ENCODE assay signal across 8 cellular contexts in the genomic region with DNA sequence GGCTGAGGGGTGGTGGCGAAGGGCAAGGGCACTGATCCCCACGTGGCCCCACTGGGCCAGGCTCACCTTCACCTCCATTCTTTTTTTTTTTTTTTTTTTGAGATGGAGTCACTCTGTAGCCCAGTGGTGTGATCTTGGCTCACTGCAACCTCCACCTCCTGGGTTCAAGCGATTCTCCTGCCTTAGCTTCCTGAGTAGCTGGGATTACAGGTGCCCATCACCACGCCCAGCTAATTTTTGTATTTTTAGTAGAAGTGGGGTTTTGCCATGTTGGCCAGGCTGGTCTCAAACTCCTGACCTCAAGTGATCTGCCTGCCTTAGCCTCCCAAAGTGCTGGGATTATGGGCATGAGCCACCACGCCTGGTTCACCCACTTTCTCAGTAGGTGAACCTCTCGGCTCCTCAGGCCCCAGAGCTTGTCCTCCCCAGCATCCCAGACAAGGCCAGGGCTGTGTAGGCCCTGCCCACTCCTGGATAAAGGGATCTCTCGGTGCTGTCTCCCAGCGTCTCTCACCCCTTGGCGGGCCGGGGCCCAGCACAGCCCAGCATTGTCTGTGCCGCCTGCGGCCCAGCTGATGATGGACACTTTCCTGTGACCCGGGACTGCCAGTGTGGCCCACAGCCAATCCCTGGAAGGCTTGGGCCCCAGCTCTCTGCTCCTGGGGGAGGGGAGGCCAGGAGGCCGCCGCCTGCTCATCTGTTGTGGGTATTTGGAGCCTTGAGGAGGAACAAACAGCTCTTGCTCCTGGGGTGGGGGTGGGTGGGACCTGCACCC.
A peak's percentile ranks its signal among the peaks of the same experiment; 100 is the strongest.
DNase-seq lines count a peak whose midpoint lies in the region; ATAC-seq and TF ChIP-seq lines count a peak whose summit lies in the region.
"Not testable (repeated sequence)": the region's sequence is repeated elsewhere in the genome, so short reads cannot be mapped to it uniquely, and the experiment has no call there.

No MANE protein-coding gene starts in this region.

- H3K27ac ChIP-seq in H9 (ENCODE audit: insufficient read length, low read depth, low read length), result not testable (repeated sequence)
- H3K27ac ChIP-seq in endodermal cell (ENCODE audit: low read depth, low read length) (peak overlapping the region; percentile 32), heart right ventricle (peak overlapping the region in 9 of 10 donors; percentile 38 to 94 (median 62)), lower lobe of right lung (peak overlapping the region; percentile 75), spleen (peak overlapping the region; percentile 27 to 80 (median 54)), uterus (peak overlapping the region; percentile 55 to 62)

- not testable (repeated sequence) for H2BK120ac ChIP-seq in H9 (ENCODE audit: low read depth, low read length, poor library complexity, severe bottlenecking)

- not testable (repeated sequence) for H3T11ph ChIP-seq in H9 (ENCODE audit: low read length)

- not testable (repeated sequence) for H4K91ac ChIP-seq in H9 (ENCODE audit: insufficient read length, low read depth, low read length)

- not testable (repeated sequence) for H2AFZ ChIP-seq in H9 (ENCODE audit: low read length)

- not testable (repeated sequence) for H3K9me3 Mint-ChIP-seq in H9, endodermal cell

- not testable (repeated sequence) for H3K23ac ChIP-seq in H9 (ENCODE audit: insufficient read length, low read depth, low read length)

- H4K5ac ChIP-seq in H9 (ENCODE audit: insufficient read length, low read depth, low read length), result not testable (repeated sequence)

- not testable (repeated sequence) for H3K23me2 ChIP-seq in H9 (ENCODE audit: insufficient read length, low read depth, low read length, poor library complexity, severe bottlenecking)

- not testable (repeated sequence) for H3K9me3 ChIP-seq in H9 (ENCODE audit: control insufficient read depth, low read depth, low read length); endodermal cell (ENCODE audit: control insufficient read depth, low read length); heart right ventricle; lower lobe of right lung; spleen; uterus

- peaks cover 31 to 34% of the 10 kb centered on the region in 2 experiments for H3K4me1 Mint-ChIP-seq in H9
- peaks cover 17% of the 10 kb centered on the region for H3K4me1 Mint-ChIP-seq in endodermal cell

- ATAC-seq in heart right ventricle, result peak in 3 of 8 donors; percentile 9 to 13 (median 10)
- not testable (repeated sequence) for ATAC-seq in lower lobe of right lung

- H3K27me3 Mint-ChIP-seq in H9 (ENCODE audit: low read depth); endodermal cell (ENCODE audit: insufficient read depth): not testable (repeated sequence)

- no CpG with 5 or more reads among the region's 15 CpGs for WGBS in H9 (ENCODE audit: extremely low coverage, insufficient read length, low lambda C conversion rate)
- WGBS in endodermal cell (ENCODE audit: insufficient coverage in 1 of 2, insufficient read length in 1 of 2), 2 experiments, result 76 to 92% methylated on average over 5 to 14 of the region's 15 CpGs
- WGBS in heart right ventricle, 2 donors, result 71 to 72% methylated on average over 15 of the region's 15 CpGs
- WGBS in spleen, 5 donors, result 50 to 74% (median 73%) methylated on average over 10 to 15 of the region's 15 CpGs

- H3K56ac ChIP-seq in H9 (ENCODE audit: insufficient read length, low read depth, low read length), result not testable (repeated sequence)

- not testable (repeated sequence) for TF ChIP-seq CTCF in H9 (conservative IDR thresholded peaks at IDR 0.05); endodermal cell (conservative IDR thresholded peaks at IDR 0.05); heart right ventricle (IDR thresholded peaks at IDR 0.05); lower lobe of right lung (IDR thresholded peaks at IDR 0.05); spleen (IDR thresholded peaks at IDR 0.05 in 8 of 11, conservative IDR thresholded peaks at IDR 0.05 in 3 of 11); uterus (IDR thresholded peaks at IDR 0.05)

- peaks cover 0 to 16% (median 0%) of the 10 kb centered on the region in 3 experiments; a peak in 5 of 7 replicates for H3K36me3 Mint-ChIP-seq in H9 (ENCODE audit: insufficient read depth in 1 of 3, low read depth in 3 of 3)
- H3K36me3 Mint-ChIP-seq in endodermal cell (ENCODE audit: low read depth), result peaks cover 25% of the 10 kb centered on the region

- not testable (repeated sequence) for H2BK15ac ChIP-seq in H9 (ENCODE audit: low read depth, low read length)

- H3K4me1 ChIP-seq in H9 (ENCODE audit: insufficient read depth, low read length); endodermal cell (ENCODE audit: control insufficient read depth, insufficient read depth, low read length): not testable (repeated sequence)
- peaks cover 15 to 83% (median 58%) of the 10 kb centered on the region in 9 donors for H3K4me1 ChIP-seq in heart right ventricle
- H3K4me1 ChIP-seq in lower lobe of right lung, result peaks cover 71% of the 10 kb centered on the region
- H3K4me1 ChIP-seq in spleen, result peaks cover 52 to 93% (median 71%) of the 10 kb centered on the region in 6 donors
- H3K4me1 ChIP-seq in uterus, result peaks cover 0 to 17% of the 10 kb centered on the region in 2 donors

- H3K27ac Mint-ChIP-seq in H9 (0 out of 7 replicates have a peak overlapping the region, but pooled peaks of 2 of the 3 experiments have one; percentile 36 to 94), endodermal cell (peak overlapping the region; percentile 30)

- H2BK5ac ChIP-seq in H9 (ENCODE audit: insufficient read length, low read length), result not testable (repeated sequence)

- not testable (repeated sequence) for H3K4me3 ChIP-seq in endodermal cell (ENCODE audit: low read length); heart right ventricle; lower lobe of right lung; spleen; uterus

- intact Hi-C loops in heart right ventricle (cut with DNase I), result loop anchor here in 2 of 10 donors (2.0 to 10.0 kb wide), 2 partner anchors 55 to 261 kb away; a partner anchor contains a TSS
- intact Hi-C loops in lower lobe of right lung (cut with DNase I); spleen (cut with DNase I; ENCODE audit: low total_unique reads); uterus (cut with DNase I; ENCODE audit: low total_unique reads): not testable (repeated sequence)

- not testable (repeated sequence) for H3K4ac ChIP-seq in H9 (ENCODE audit: low read depth, low read length)

- H3K36me3 ChIP-seq in endodermal cell (ENCODE audit: control insufficient read depth, insufficient read depth, low read length), result peaks cover 27% of the 10 kb centered on the region
- not testable (repeated sequence) for H3K36me3 ChIP-seq in heart right ventricle, lower lobe of right lung, uterus
- H3K36me3 ChIP-seq in spleen, result peaks cover 0 to 45% (median 0%) of the 10 kb centered on the region in 6 donors

- not testable (repeated sequence) for TF ChIP-seq POLR2A in spleen (IDR thresholded peaks at IDR 0.05); uterus (IDR thresholded peaks at IDR 0.05)

- H3K4me3 Mint-ChIP-seq in H9, endodermal cell: not testable (repeated sequence)

- not testable (repeated sequence) for H3K9ac ChIP-seq in H9 (ENCODE audit: extremely low read depth, insufficient read length, low read length); endodermal cell (ENCODE audit: extremely low read depth, low read length, poor library complexity, severe bottlenecking)

- H3K18ac ChIP-seq in H9 (ENCODE audit: insufficient read length, low read depth, low read length), result not testable (repeated sequence)

- not testable (repeated sequence) for DNase-seq in H9, endodermal cell, lower lobe of right lung, uterus
- DNase-seq in anterior cingulate cortex (lab: John Stamatoyannopoulos, UW) (peak in 50 of 58 donors; percentile 32 to 92 (median 76)), heart right ventricle (peak in 1 of 2 donors; percentile 51), occipital lobe (lab: John Stamatoyannopoulos, UW) (peak; percentile 67), spleen (peak; percentile 71)

- H3K79me2 ChIP-seq in H9 (ENCODE audit: insufficient read depth, low read length), result not testable (repeated sequence)

- not testable (repeated sequence) for H4K8ac ChIP-seq in H9 (replicated peaks; ENCODE audit: insufficient read length, low read depth, low read length)

- not testable (repeated sequence) for H3K14ac ChIP-seq in H9 (ENCODE audit: insufficient read depth, low read length)

- not testable (repeated sequence) for H3K27me3 ChIP-seq in H9 (ENCODE audit: insufficient read depth, low read length); endodermal cell (ENCODE audit: control insufficient read depth, insufficient read depth, low read length, poor library complexity, severe bottlenecking); heart right ventricle; lower lobe of right lung (ENCODE audit: low read depth); spleen (replicated peaks in 1 of 7); uterus

- H4K20me1 ChIP-seq in H9 (ENCODE audit: control insufficient read depth, insufficient read depth, insufficient read length), result not testable (repeated sequence)

- H2BK12ac ChIP-seq in H9 (ENCODE audit: insufficient read length, low read depth, low read length), result not testable (repeated sequence)

- H3K4me2 ChIP-seq in H9 (ENCODE audit: insufficient read depth, insufficient read length, low read length), result not testable (repeated sequence)

- H3K79me1 ChIP-seq in H9 (ENCODE audit: insufficient read depth, low read depth, low read length, poor library complexity, severe bottlenecking), result not testable (repeated sequence)

- not testable (repeated sequence) for H2AK5ac ChIP-seq in H9 (ENCODE audit: insufficient read length, low read length)

- not testable (repeated sequence) for H2BK20ac ChIP-seq in H9 (ENCODE audit: low read depth, low read length, poor library complexity, severe bottlenecking)
